In genomic region chr1:32485554-32486255, GRCh38 we compare ENCODE assay signal across 20 cellular contexts. TPM values are rescaled to one million over a fixed set of nuclear protein-coding genes. Genes with fewer than 3 reads are reported as not detected.
"Had no signal": no experiment of that assay in that cellular context is flagged by ENCODE, and none has a peak within 500 bp of the region (broad histone marks: within the 10 kb centered on the region; RNA-seq: fewer than 3 reads in every experiment).

No MANE protein-coding gene starts in this region.

- H3K4me3 Mint-ChIP-seq: activated CD8-positive, alpha-beta T cell treated with anti-CD3 and anti-CD28 coated beads, Interleukin-2, amount 10 ng/mL, durations not matched to agents 7 days and 5 days; activated naive CD8-positive, alpha-beta T cell treated with anti-CD3 and anti-CD28 coated beads, Interleukin-2, amount 10 ng/mL, durations not matched to agents 7 days and 5 days; effector memory CD8-positive, alpha-beta T cell; neural progenitor cell; T-helper 1 cell treated with Interleukin-12 subunit alpha and Interleukin-12 subunit beta and Interleukin-4 antibody, amounts not matched to agents 30 μg/mL and 1 μg/mL, for 36 hours; WTC11 had no signal

- H3K9ac ChIP-seq: neural progenitor cell, parathyroid adenoma had no signal

- H3K9me3 ChIP-seq: heart right ventricle, left ventricle myocardium inferior, thyroid gland, vagina had no signal

- DNase-seq: activated CD4-positive, alpha-beta T cell treated with anti-CD3 and anti-CD28 coated beads for 48 hours; activated CD8-positive, alpha-beta memory T cell treated with anti-CD3 and anti-CD28 coated beads, Interleukin-2, amount 50 U/mL, for 48 hours; activated CD8-positive, alpha-beta T cell treated with anti-CD3 and anti-CD28 coated beads, Interleukin-2, amount 10 ng/mL, durations not matched to agents 7 days and 5 days; activated naive CD8-positive, alpha-beta T cell treated with anti-CD3 and anti-CD28 coated beads, Interleukin-2, amount 10 ng/mL, durations not matched to agents 7 days and 5 days; central memory CD4-positive, alpha-beta T cell; cortex of kidney; effector memory CD8-positive, alpha-beta T cell; foreskin melanocyte; heart right ventricle; kidney; left ventricle myocardium inferior; mesenchymal stem cell; thyroid gland had no signal

- H3K36me3 ChIP-seq: heart right ventricle, left ventricle myocardium inferior, neural progenitor cell, thyroid gland, vagina had no signal

- ATAC-seq: activated CD8-positive, alpha-beta T cell treated with anti-CD3 and anti-CD28 coated beads, Interleukin-2, amount 10 ng/mL, durations not matched to agents 7 days and 5 days; effector memory CD8-positive, alpha-beta T cell; WTC11 had no signal

- H2AFZ ChIP-seq: neural progenitor cell, parathyroid adenoma had no signal

- H3K27me3 ChIP-seq: heart right ventricle, neural progenitor cell, thyroid gland, vagina had no signal

- H3K27ac ChIP-seq: heart right ventricle, left ventricle myocardium inferior, neural progenitor cell, parathyroid adenoma, skin epidermis, thyroid gland, vagina had no signal

- H3K4me3 ChIP-seq: heart right ventricle, left ventricle myocardium inferior, neural progenitor cell, skin epidermis, thyroid gland, vagina had no signal

- H3K27ac Mint-ChIP-seq: activated CD8-positive, alpha-beta T cell treated with anti-CD3 and anti-CD28 coated beads, Interleukin-2, amount 10 ng/mL, durations not matched to agents 7 days and 5 days; activated naive CD8-positive, alpha-beta T cell treated with anti-CD3 and anti-CD28 coated beads, Interleukin-2, amount 10 ng/mL, durations not matched to agents 7 days and 5 days; effector memory CD8-positive, alpha-beta T cell; neural progenitor cell; T-helper 1 cell treated with Interleukin-12 subunit alpha and Interleukin-12 subunit beta and Interleukin-4 antibody, amounts not matched to agents 30 μg/mL and 1 μg/mL, for 36 hours had no signal

- H3K4me1 ChIP-seq: heart right ventricle, left ventricle myocardium inferior, neural progenitor cell, parathyroid adenoma, thyroid gland, vagina had no signal

- H3K9me3 Mint-ChIP-seq: effector memory CD8-positive, alpha-beta T cell; neural progenitor cell had no signal

- H3K4me1 Mint-ChIP-seq: activated naive CD8-positive, alpha-beta T cell treated with anti-CD3 and anti-CD28 coated beads, Interleukin-2, amount 10 ng/mL, durations not matched to agents 7 days and 5 days; neural progenitor cell had no signal

- H3K79me2 ChIP-seq: parathyroid adenoma had no signal

- H3K4me2 ChIP-seq: neural progenitor cell had no signal

RNA-seq across cellular contexts. Expression of gene ZBTB8B, which starts 20.8 kb away (rescaled TPM):
- total RNA-seq: activated CD8-positive, alpha-beta T cell treated with anti-CD3 and anti-CD28 coated beads, Interleukin-2, amount 10 ng/mL, durations not matched to agents 7 days and 5 days; activated naive CD8-positive, alpha-beta T cell treated with anti-CD3 and anti-CD28 coated beads, Interleukin-2, amount 10 ng/mL, durations not matched to agents 7 days and 5 days; vagina had no signal
- polyA plus RNA-seq: esophagus had no signal
